In genomic region chr6:18595774-18596528, GRCh38 we compare ENCODE assay signal across 8 cellular contexts.
A peak's percentile ranks its signal among the peaks of the same experiment; 100 is the strongest.
DNase-seq lines count a peak whose midpoint lies in the region; FAIRE-seq and TF ChIP-seq lines count a peak whose summit lies in the region.

No MANE protein-coding gene starts in this region.

- DNase-seq in activated gamma-delta T cell treated with Interleukin-2 at 50 U/mL for 16 hours (peak; percentile 36), activated gamma-delta T cell (lab: John Stamatoyannopoulos, UW) (no peak), HFF-Myc (ENCODE audit: extremely low read depth, low read depth) (peak; percentile 39), MV-4-11 (lab: John Stamatoyannopoulos, UW) (peak; percentile 50), SK-N-SH (peak; percentile 40), breast epithelium (ENCODE audit: low spot score in 2 of 2) (peak in 1 of 2 donors; percentile 61)
- DNase-seq in stimulated activated CD4-positive, alpha-beta T cell treated with anti-CD3 and anti-CD28 coated beads, Interleukin-15, amount 100 ng/mL, for 24 hours: peak; percentile 48

- TF ChIP-seq POLR2A in breast epithelium (IDR thresholded peaks at IDR 0.05): no peak

- POLR2A ChIA-PET in SK-N-SH (lab: Yijun Ruan, JAX): interaction anchor here (0.7 kb wide), 1 partner anchor 10 kb away, joined by 3 read pairs; no protein-coding TSS in a partner anchor

- CTCF ChIA-PET in SK-N-SH (lab: Yijun Ruan, JAX): interaction anchor here (0.7 to 3.0 kb wide), 37 partner anchors 8 to 1530 kb away, joined by 3 to 18 read pairs (median 4); no protein-coding TSS in a partner anchor

- H3K9me3 ChIP-seq in SK-N-SH (no peaks in the 10 kb centered on the region), breast epithelium (no peaks in the 10 kb centered on the region)

- H3F3A ChIP-seq in SK-N-SH (replicated peaks; ENCODE audit: insufficient read depth): no peaks in the 10 kb centered on the region

- H3K4me1 ChIP-seq in SK-N-SH (ENCODE audit: control insufficient read depth in 1 of 2, insufficient read depth in 2 of 2, low read depth in 1 of 2, low read length in 1 of 2): peaks cover 0 to 6% of the 10 kb centered on the region in 2 experiments; a peak in 1 of 4 replicates
- no peaks in the 10 kb centered on the region for H3K4me1 ChIP-seq in breast epithelium

- H3K27ac ChIP-seq in SK-N-SH (ENCODE audit: low read depth in 2 of 2, low read length in 1 of 2): no peak overlapping the region
- peak overlapping the region; percentile 6 to 29 for H3K27ac ChIP-seq in breast epithelium

- peak; percentile 84 for TF ChIP-seq RAD21 in SK-N-SH (IDR thresholded peaks at IDR 0.05; ENCODE audit: low read length)

- no peaks in the 10 kb centered on the region for H3K36me3 ChIP-seq in SK-N-SH (replicated peaks in 1 of 2; ENCODE audit: control insufficient read depth in 1 of 2, insufficient read depth in 2 of 2, low read length in 1 of 2)
- no peaks in the 10 kb centered on the region for H3K36me3 ChIP-seq in breast epithelium

- no peaks in the 10 kb centered on the region for H3K79me2 ChIP-seq in SK-N-SH (ENCODE audit: insufficient read depth)

- TF ChIP-seq EP300 in SK-N-SH (IDR thresholded peaks at IDR 0.05; ENCODE audit: borderline replicate concordance in 1 of 2, low read depth in 1 of 2, low read length in 1 of 2): no peak

- H4K20me1 ChIP-seq in SK-N-SH (ENCODE audit: insufficient read depth): no peaks in the 10 kb centered on the region

- no peak overlapping the region for H3K4me3 ChIP-seq in HFF-Myc (replicated peaks; ENCODE audit: low read depth, low read length)
- H3K4me3 ChIP-seq in SK-N-SH (ENCODE audit: low read depth in 2 of 2, low read length in 1 of 2): no peak overlapping the region
- H3K4me3 ChIP-seq in breast epithelium: no peak overlapping the region

- H3K27me3 ChIP-seq in SK-N-SH (ENCODE audit: insufficient read depth) (no peaks in the 10 kb centered on the region), breast epithelium (no peaks in the 10 kb centered on the region)

- peak; percentile 94 for FAIRE-seq in islet of Langerhans (lab: Jason Lieb, UNC)

- 20% methylated on average over 11 of the region's 11 CpGs for WGBS in SK-N-SH (ENCODE audit: low lambda C conversion rate)

- H3K9ac ChIP-seq in SK-N-SH: no peak overlapping the region

- H3K4me2 ChIP-seq in SK-N-SH: no peak overlapping the region

- peak; percentile 94 for TF ChIP-seq CTCF in HFF-Myc (IDR thresholded peaks at IDR 0.05; ENCODE audit: low read depth, low read length, missing control alignments)
- TF ChIP-seq CTCF in SK-N-SH (IDR thresholded peaks at IDR 0.05): peak; percentile 93
- peak; percentile 90 to 92 (median 91) for TF ChIP-seq CTCF in breast epithelium (IDR thresholded peaks at IDR 0.05)

- H3K9me2 ChIP-seq in SK-N-SH: no peaks in the 10 kb centered on the region

- intact Hi-C loops in breast epithelium (cut with DNase I; ENCODE audit: low total_unique reads): no loop called here

- H2AFZ ChIP-seq in SK-N-SH (ENCODE audit: low read depth): peak overlapping the region; percentile 26; the same call in 1 of the 2 replicates

TF ChIP-seq in SK-N-SH, 30 proteins besides CTCF, POLR2A, EP300 and RAD21:
- peak; percentile 71; the same call in 1 of the 2 replicates for TF ChIP-seq SMC3 (IDR thresholded peaks at IDR 0.05; ENCODE audit: low read depth, low read length)
- TF ChIP-seq SIN3A (IDR thresholded peaks at IDR 0.05; ENCODE audit: borderline replicate concordance, low read depth, low read length): no peak

Comparison
In these comparisons a context has a peak if more than half of its experiments do, and no peak if none do; other contexts are left out.
1. H3K27ac ChIP-seq: peak in breast epithelium (2 of 2); none in SK-N-SH (0 of 2).
2. Peak in every context shown above with its lines, with median percentiles within 50 percentile points of each other: CTCF ChIP-seq.